11 cellular contexts compared by ENCODE assay signal in genomic region chr20:20463933-20464374, GRCh38.
A peak's percentile ranks its signal among the peaks of the same experiment; 100 is the strongest.
DNase-seq lines count a peak whose midpoint lies in the region; ATAC-seq, FAIRE-seq and TF ChIP-seq lines count a peak whose summit lies in the region.
"Had no signal": no experiment of that assay in that cellular context is flagged by ENCODE, and none has a peak within 500 bp of the region (broad histone marks: within the 10 kb centered on the region; RNA-seq: fewer than 3 reads in every experiment).

No MANE protein-coding gene starts in this region.

- TF ChIP-seq POLR2A in A549 (IDR thresholded peaks at IDR 0.05; ENCODE audit: low read length) (no peak), spleen (IDR thresholded peaks at IDR 0.05) (no peak)

- no peaks in the 10 kb centered on the region for H3K36me3 Mint-ChIP-seq in endodermal cell (ENCODE audit: low read depth)

- H3K4me2 ChIP-seq in A549: no peak overlapping the region

- no peak for FAIRE-seq in A549 (lab: Jason Lieb, UNC)

- no peak for TF ChIP-seq CTCF in A549 (IDR thresholded peaks at IDR 0.05)
- TF ChIP-seq CTCF in endodermal cell (conservative IDR thresholded peaks at IDR 0.05): no peak
- no peak for TF ChIP-seq CTCF in spleen (IDR thresholded peaks at IDR 0.05 in 8 of 11, conservative IDR thresholded peaks at IDR 0.05 in 3 of 11)

- WGBS in A549 (ENCODE audit: missing lambda C conversion rate): 83% methylated on average over 9 of the region's 9 CpGs
- 13 to 14% methylated on average over 5 to 9 of the region's 9 CpGs for WGBS in endodermal cell (ENCODE audit: insufficient coverage in 1 of 2, insufficient read length in 1 of 2), 2 experiments
- WGBS in right cardiac atrium: 69% methylated on average over 9 of the region's 9 CpGs
- 66 to 82% (median 74%) methylated on average over 9 of the region's 9 CpGs for WGBS in spleen, 5 donors

- POLR2A ChIA-PET in A549 (lab: Yijun Ruan, JAX): no interaction called here

- H3K27me3 ChIP-seq in endodermal cell (ENCODE audit: control insufficient read depth, insufficient read depth, low read length, poor library complexity, severe bottlenecking): no peaks in the 10 kb centered on the region
- H3K27me3 ChIP-seq in right cardiac atrium (ENCODE audit: control insufficient read depth, insufficient read depth): no peaks in the 10 kb centered on the region
- no peaks in the 10 kb centered on the region for H3K27me3 ChIP-seq in spleen (replicated peaks in 1 of 7)

- TF ChIP-seq EP300 in A549 (IDR thresholded peaks at IDR 0.05): no peak

- DNase-seq in A549 (ENCODE audit: low read depth in 1 of 2, low spot score in 1 of 2) (no peak), NCI-H1048 (lab: John Stamatoyannopoulos, UW) (peak; percentile 72), endodermal cell (peak; percentile 80), right cardiac atrium (no peak), AG08395 (ENCODE audit: low spot score) (no peak), spleen (no peak)
- no peak for DNase-seq in stimulated activated CD4-positive, alpha-beta T cell treated with anti-CD3 and anti-CD28 coated beads, Interleukin-1b, Interleukin-23, amount 100 ng/mL, for 48 hours
- DNase-seq: CD4-positive, CD25-positive, alpha-beta regulatory T cell; stimulated activated CD4-positive, alpha-beta T cell treated with anti-CD3 and anti-CD28 coated beads, Interleukin-12 subunit alpha, Interleukin-12 subunit beta, amount 100 ng/mL, for 4 hours had no signal

- H3K4me3 ChIP-seq in A549: no peak overlapping the region
- H3K4me3 ChIP-seq in endodermal cell (ENCODE audit: low read length): no peak overlapping the region
- no peak overlapping the region for H3K4me3 ChIP-seq in right cardiac atrium (ENCODE audit: low read length)
- no peak overlapping the region for H3K4me3 ChIP-seq in spleen

- no peak for TF ChIP-seq RAD21 in A549 (conservative IDR thresholded peaks at IDR 0.05 in 1 of 2, IDR thresholded peaks at IDR 0.05 in 1 of 2)

- no peak for ATAC-seq in A549
- ATAC-seq in GM19328 (IDR thresholded peaks at IDR 0.05; ENCODE audit: unreplicated experiment): peak; percentile 46
- no peak for ATAC-seq in right cardiac atrium
- ATAC-seq: Right ventricle myocardium inferior had no signal

- CTCF ChIA-PET in A549 (lab: Yijun Ruan, JAX): interaction anchor here (1.0 kb wide), 1 partner anchor 11 kb away, joined by 4 read pairs; no protein-coding TSS in a partner anchor

- no peaks in the 10 kb centered on the region for H3K4me1 ChIP-seq in A549
- no peaks in the 10 kb centered on the region for H3K4me1 ChIP-seq in endodermal cell (ENCODE audit: control insufficient read depth, insufficient read depth, low read length)
- H3K4me1 ChIP-seq in right cardiac atrium (ENCODE audit: control insufficient read depth, insufficient read depth, low read length): peaks cover 3% of the 10 kb centered on the region
- peaks cover 0 to 30% (median 4%) of the 10 kb centered on the region in 6 donors for H3K4me1 ChIP-seq in spleen

- H3K4me3 Mint-ChIP-seq in endodermal cell: no peak overlapping the region
- H3K4me3 Mint-ChIP-seq: CD4-positive, CD25-positive, alpha-beta regulatory T cell had no signal

- H3K9me3 ChIP-seq in A549: no peaks in the 10 kb centered on the region
- no peaks in the 10 kb centered on the region for H3K9me3 ChIP-seq in endodermal cell (ENCODE audit: control insufficient read depth, low read length)
- H3K9me3 ChIP-seq in right cardiac atrium (ENCODE audit: control insufficient read depth, low read length): no peaks in the 10 kb centered on the region
- H3K9me3 ChIP-seq in spleen: no peaks in the 10 kb centered on the region

- no peaks in the 10 kb centered on the region for H3K27me3 Mint-ChIP-seq in endodermal cell (ENCODE audit: insufficient read depth)
- H3K27me3 Mint-ChIP-seq: CD4-positive, CD25-positive, alpha-beta regulatory T cell had no signal

- no peak overlapping the region for H3K9ac ChIP-seq in endodermal cell (ENCODE audit: extremely low read depth, low read length, poor library complexity, severe bottlenecking)

- no peak overlapping the region for H3K27ac Mint-ChIP-seq in endodermal cell
- H3K27ac Mint-ChIP-seq: CD4-positive, CD25-positive, alpha-beta regulatory T cell had no signal

- H3K36me3 ChIP-seq in endodermal cell (ENCODE audit: control insufficient read depth, insufficient read depth, low read length): no peaks in the 10 kb centered on the region
- H3K36me3 ChIP-seq in spleen: peaks cover 0 to 47% (median 0%) of the 10 kb centered on the region in 6 donors

- intact Hi-C loops in right cardiac atrium (cut with DNase I): loop anchor here in 1 of 4 donors (10.0 kb wide), 1 partner anchor 61 kb away; no protein-coding TSS in a partner anchor
- intact Hi-C loops in spleen (cut with DNase I; ENCODE audit: low total_unique reads): no loop called here

- no peaks in the 10 kb centered on the region for H3K9me3 Mint-ChIP-seq in endodermal cell
- H3K9me3 Mint-ChIP-seq: CD4-positive, CD25-positive, alpha-beta regulatory T cell had no signal

- H3K27ac ChIP-seq in A549 (no peak overlapping the region), endodermal cell (ENCODE audit: low read depth, low read length) (peak overlapping the region; percentile 94), right cardiac atrium (ENCODE audit: low read length) (no peak overlapping the region), spleen (no peak overlapping the region)

- peaks cover 18% of the 10 kb centered on the region for H3K4me1 Mint-ChIP-seq in endodermal cell

TF ChIP-seq in A549, 52 proteins besides CTCF, POLR2A, EP300 and RAD21:
- 0 out of 2 replicates have a peak, but pooled peaks have one; percentile 11 for TF ChIP-seq PHF8 (IDR thresholded peaks at IDR 0.05; ENCODE audit: borderline replicate concordance, low read depth)
- no peak for TF ChIP-seq HOXB5 (CRISPR knock-in tag; IDR thresholded peaks at IDR 0.05)

Comparison
In these comparisons a context has a peak if more than half of its experiments do, and no peak if none do; other contexts are left out.
1. DNase-seq: peak in NCI-H1048 (single experiment) and endodermal cell (single experiment); none in A549 (0 of 2), stimulated activated CD4-positive, alpha-beta T cell treated with anti-CD3 and anti-CD28 coated beads, Interleukin-1b, Interleukin-23, amount 100 ng/mL, for 48 hours (single experiment), right cardiac atrium (0 of 3), AG08395 (single experiment) and spleen (single experiment).